ENCODE assay signal across 23 cellular contexts in genomic region chr2:72937356-72937669, GRCh38. TPM values are rescaled to one million over a fixed set of nuclear protein-coding genes. Genes with fewer than 3 reads are reported as not detected.
DNase-seq lines count a peak whose midpoint lies in the region; ATAC-seq and TF ChIP-seq lines count a peak whose summit lies in the region.
"Had no signal": no experiment of that assay in that cellular context is flagged by ENCODE, and none has a peak within 500 bp of the region (broad histone marks: within the 10 kb centered on the region; RNA-seq: fewer than 3 reads in every experiment).

No MANE protein-coding gene starts in this region.

- no peak for ATAC-seq in right cardiac atrium
- ATAC-seq in Panc1, result peak; percentile 26
- ATAC-seq in foreskin keratinocyte, result peak; percentile 76
- ATAC-seq in GM18517 (IDR thresholded peaks at IDR 0.05; ENCODE audit: unreplicated experiment), result no peak
- no peak for ATAC-seq in HG03442 (IDR thresholded peaks at IDR 0.05; ENCODE audit: unreplicated experiment)
- ATAC-seq: activated naive CD8-positive, alpha-beta T cell treated with anti-CD3 and anti-CD28 coated beads, Interleukin-2, amount 50 U/mL, for 24 hours; gastrocnemius medialis had no signal

- WGBS in right cardiac atrium, result 79% methylated on average over 15 of the region's 15 CpGs

- no peaks in the 10 kb centered on the region for H3K9me3 Mint-ChIP-seq in Calu3 (ENCODE audit: low read depth, unreplicated experiment)
- H3K9me3 Mint-ChIP-seq: activated naive CD8-positive, alpha-beta T cell treated with anti-CD3 and anti-CD28 coated beads, Interleukin-2, amount 50 U/mL, for 24 hours; CD4-positive, alpha-beta T cell; dendritic cell treated with granulocyte-macrophage colony-stimulating factor and Interleukin-4, amounts not matched to agents 40 ng/mL and 50 ng/mL, for 4 days; neural crest cell had no signal

- H3K27me3 Mint-ChIP-seq in Calu3 (ENCODE audit: unreplicated experiment), result peaks cover 39% of the 10 kb centered on the region

- CTCF ChIA-PET in Panc1 (lab: Charles Lee), result no interaction called here
- CTCF ChIA-PET in Calu3 (lab: Charles Lee), result interaction anchor here (0.6 kb wide), 1 partner anchor 16 kb away, joined by 3 read pairs; no protein-coding TSS in a partner anchor

- TF ChIP-seq CTCF in left ventricle myocardium inferior (IDR thresholded peaks at IDR 0.05; ENCODE audit: borderline replicate concordance) (no peak), Panc1 (IDR thresholded peaks at IDR 0.05) (no peak), foreskin keratinocyte (conservative IDR thresholded peaks at IDR 0.05) (peak; percentile 40), Calu3 (IDR thresholded peaks at IDR 0.05; ENCODE audit: unreplicated experiment) (no peak)

- DNase-seq in right cardiac atrium, result peak; percentile 8 to 42 (median 20)
- DNase-seq in left ventricle myocardium inferior, result no peak
- no peak for DNase-seq in Panc1 (ENCODE audit: low read depth, low spot score)
- DNase-seq in foreskin keratinocyte, result no peak
- no peak for DNase-seq in foreskin melanocyte
- no peak for DNase-seq in Calu3
- DNase-seq: activated CD4-positive, alpha-beta T cell treated with anti-CD3 and anti-CD28 coated beads for 48 hours; activated CD8-positive, alpha-beta memory T cell treated with anti-CD3 and anti-CD28 coated beads, Interleukin-2, amount 50 U/mL, for 4 hours; activated effector memory CD4-positive, alpha-beta T cell treated with Interleukin-2 at 50 U/mL for 16 hours; activated naive CD8-positive, alpha-beta T cell treated with anti-CD3 and anti-CD28 coated beads, Interleukin-2, amount 50 U/mL, for 24 hours; CD4-positive, alpha-beta T cell; DMS79; gastrocnemius medialis; midbrain; NCI-H1092 treated with DMSO at 0.1 percent for 48 hours; NCI-H226; stimulated activated CD4-positive, alpha-beta T cell treated with anti-CD3 and anti-CD28 coated beads, Interleukin-4, amount 100 ng/mL, for 4 hours had no signal

- H3K4me1 ChIP-seq in right cardiac atrium (ENCODE audit: control insufficient read depth, insufficient read depth, low read length) (no peaks in the 10 kb centered on the region), left ventricle myocardium inferior (peaks cover 8% of the 10 kb centered on the region), Panc1 (ENCODE audit: control insufficient read depth, insufficient read depth, low read length) (no peaks in the 10 kb centered on the region), foreskin keratinocyte (peaks cover 5% of the 10 kb centered on the region)
- H3K4me1 ChIP-seq: gastrocnemius medialis had no signal

- no TSS peak for BruUV-seq in Panc1 (replicated peaks; lab: Mats Ljungman, UMichigan)
- no TSS peak for BruUV-seq in Calu3 (replicated peaks; lab: Mats Ljungman, UMichigan)

- H3K27me3 ChIP-seq in right cardiac atrium (ENCODE audit: control insufficient read depth, insufficient read depth) (no peaks in the 10 kb centered on the region), left ventricle myocardium inferior (ENCODE audit: low read depth) (peaks cover 18% of the 10 kb centered on the region), Panc1 (ENCODE audit: control insufficient read depth, insufficient read depth, low read length) (no peaks in the 10 kb centered on the region), foreskin keratinocyte (peaks cover 37% of the 10 kb centered on the region)
- H3K27me3 ChIP-seq: gastrocnemius medialis had no signal

- H3K4me3 Mint-ChIP-seq in Calu3 (ENCODE audit: low read depth, unreplicated experiment), result no peak overlapping the region
- H3K4me3 Mint-ChIP-seq: activated naive CD8-positive, alpha-beta T cell treated with anti-CD3 and anti-CD28 coated beads, Interleukin-2, amount 50 U/mL, for 24 hours; CD4-positive, alpha-beta T cell; dendritic cell treated with granulocyte-macrophage colony-stimulating factor and Interleukin-4, amounts not matched to agents 40 ng/mL and 50 ng/mL, for 4 days; neural crest cell had no signal

- H3K4me3 ChIP-seq in right cardiac atrium (ENCODE audit: low read length) (no peak overlapping the region), left ventricle myocardium inferior (no peak overlapping the region), Panc1 (ENCODE audit: low read depth in 2 of 2, low read length in 2 of 2) (no peak overlapping the region)
- H3K4me3 ChIP-seq: gastrocnemius medialis had no signal

- H3K9me3 ChIP-seq in right cardiac atrium (ENCODE audit: control insufficient read depth, low read length) (no peaks in the 10 kb centered on the region), left ventricle myocardium inferior (replicated peaks) (no peaks in the 10 kb centered on the region), Panc1 (ENCODE audit: control insufficient read depth, insufficient read depth, low read depth, low read length) (no peaks in the 10 kb centered on the region)
- H3K9me3 ChIP-seq: gastrocnemius medialis had no signal

- in situ Hi-C loops in Panc1 (cut with HindIII; ENCODE audit: low pct_unique_long_range_greater_than_20kb, low sequenced_read_pairs), result no loop called here

- H3K4me1 Mint-ChIP-seq in Calu3 (ENCODE audit: low read depth, unreplicated experiment), result no peaks in the 10 kb centered on the region
- H3K4me1 Mint-ChIP-seq: activated naive CD8-positive, alpha-beta T cell treated with anti-CD3 and anti-CD28 coated beads, Interleukin-2, amount 50 U/mL, for 24 hours; neural crest cell had no signal

- peaks cover 4% of the 10 kb centered on the region for H3K36me3 Mint-ChIP-seq in Calu3 (ENCODE audit: insufficient read depth, unreplicated experiment)

- H3K36me3 ChIP-seq in left ventricle myocardium inferior, result no peaks in the 10 kb centered on the region
- no peaks in the 10 kb centered on the region for H3K36me3 ChIP-seq in Panc1 (ENCODE audit: control insufficient read depth, insufficient read depth, low read length)
- H3K36me3 ChIP-seq: gastrocnemius medialis had no signal

- H3K27ac Mint-ChIP-seq in Calu3 (ENCODE audit: unreplicated experiment), result no peak overlapping the region
- H3K27ac Mint-ChIP-seq: activated naive CD8-positive, alpha-beta T cell treated with anti-CD3 and anti-CD28 coated beads, Interleukin-2, amount 50 U/mL, for 24 hours; CD4-positive, alpha-beta T cell; dendritic cell treated with granulocyte-macrophage colony-stimulating factor and Interleukin-4, amounts not matched to agents 40 ng/mL and 50 ng/mL, for 4 days had no signal

- POLR2A ChIA-PET in Panc1 (lab: Charles Lee), result no interaction called here

- intact Hi-C loops in right cardiac atrium (cut with DNase I) (no loop called here), left ventricle myocardium inferior (cut with micrococcal nuclease) (no loop called here), Panc1 (cut with micrococcal nuclease; ENCODE audit: unreplicated experiment) (no loop called here), Calu3 (cut with micrococcal nuclease; ENCODE audit: unreplicated experiment) (no loop called here)

- H3K27ac ChIP-seq in right cardiac atrium (ENCODE audit: low read length) (no peak overlapping the region), left ventricle myocardium inferior (replicated peaks) (no peak overlapping the region), Panc1 (ENCODE audit: low read length) (no peak overlapping the region), foreskin keratinocyte (no peak overlapping the region)
- H3K27ac ChIP-seq: gastrocnemius medialis had no signal

RNA-seq across cellular contexts. Expression of gene EMX1, which starts 20.0 kb away (rescaled TPM):
- not detected for total RNA-seq in right cardiac atrium
- 0.18 TPM for polyA plus RNA-seq in right cardiac atrium
- not detected for total RNA-seq in left ventricle myocardium inferior
- 0.36 TPM for total RNA-seq in Panc1 (2021; ENCODE audit: unreplicated experiment)
- 0.52 TPM for polyA plus RNA-seq in Panc1 (2012; ENCODE audit: insufficient read length)
- total RNA-seq in foreskin keratinocyte, result not detected in 2 replicates
- polyA plus RNA-seq in foreskin keratinocyte, result not detected in 2 replicates
- not detected in 2 replicates for total RNA-seq in Calu3 (2022)
- total RNA-seq: A673; CD4-positive, alpha-beta T cell; gastrocnemius medialis; neural crest cell; urinary bladder had no signal
- polyA plus RNA-seq: urinary bladder had no signal

RNA-seq across cellular contexts. Expression of gene SPR, which starts 50.1 kb away (rescaled TPM):
- total RNA-seq in right cardiac atrium, result 10 to 100 TPM; 35.9 to 56.3 (median 44.3) TPM
- 50.3 TPM for polyA plus RNA-seq in right cardiac atrium
- total RNA-seq in left ventricle myocardium inferior, result 53.5 TPM
- 75.4 TPM for total RNA-seq in Panc1 (2021; ENCODE audit: unreplicated experiment)
- polyA plus RNA-seq in Panc1 (2012; ENCODE audit: insufficient read length), result 96.2 TPM
- total RNA-seq in foreskin keratinocyte, result 28.2 and 29.0 TPM in 2 replicates
- polyA plus RNA-seq in foreskin keratinocyte, result 34.4 and 36.1 TPM in 2 replicates
- total RNA-seq in Calu3 (2022), result 71.1 and 84.4 TPM in 2 replicates
- total RNA-seq: CD4-positive, alpha-beta T cell had no signal

Comparison
In these comparisons a context has a peak if more than half of its experiments do, and no peak if none do; other contexts are left out.
1. DNase-seq: peak in right cardiac atrium (3 of 3); none in left ventricle myocardium inferior (single experiment), Panc1 (single experiment), foreskin keratinocyte (0 of 2), foreskin melanocyte (single experiment) and Calu3 (single experiment).
2. ATAC-seq: peak in Panc1 (single experiment) and foreskin keratinocyte (single experiment); none in right cardiac atrium (0 of 2), GM18517 (single experiment) and HG03442 (single experiment).